20 cellular contexts compared by ENCODE assay signal in the genomic region with DNA sequence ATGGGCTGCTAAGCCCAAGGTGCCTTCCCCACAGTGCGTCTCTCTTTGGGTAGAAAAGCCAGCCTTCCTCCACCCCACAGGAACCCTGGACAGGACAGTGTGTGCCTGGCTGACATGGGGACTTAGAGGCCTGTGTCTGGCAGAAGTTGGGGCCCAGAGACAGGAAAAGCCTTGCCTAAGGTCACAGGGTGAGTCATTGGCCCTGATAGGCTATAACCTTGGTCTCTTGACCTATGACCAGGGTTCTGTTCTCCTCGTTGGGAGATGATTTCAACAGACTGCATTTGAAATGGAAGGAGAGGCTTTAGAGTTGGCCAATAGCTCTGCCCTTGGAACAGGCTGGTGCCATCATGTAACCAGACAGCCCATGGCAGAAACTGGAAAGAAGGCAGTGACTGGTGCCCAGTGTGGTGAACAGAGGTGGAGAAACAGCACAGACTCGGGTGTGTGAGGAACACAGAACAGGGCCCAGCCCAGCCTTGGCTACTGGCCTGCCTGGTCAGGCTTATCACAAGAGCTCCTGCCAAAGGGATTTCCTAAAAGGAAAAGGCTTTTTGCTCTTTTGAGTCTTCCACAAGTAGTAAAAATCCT.
DNase-seq lines count a peak whose midpoint lies in the region; ATAC-seq and TF ChIP-seq lines count a peak whose summit lies in the region.
"Had no signal": no experiment of that assay in that cellular context is flagged by ENCODE, and none has a peak within 500 bp of the region (broad histone marks: within the 10 kb centered on the region; RNA-seq: fewer than 3 reads in every experiment).

No MANE protein-coding gene starts in this region.

- H3K36me3 ChIP-seq in left lung: no peaks in the 10 kb centered on the region

- POLR2A ChIA-PET in T-cell (lab: Charles Lee): no interaction called here

- CTCF ChIA-PET in T-cell (lab: Charles Lee): no interaction called here

- H3K4me3 Mint-ChIP-seq in type B pancreatic cell: no peak overlapping the region
- H3K4me3 Mint-ChIP-seq in T-cell: no peak overlapping the region
- H3K4me3 Mint-ChIP-seq: GM23338, HFFc6 had no signal

- H3K27me3 Mint-ChIP-seq in type B pancreatic cell: peaks cover 21% of the 10 kb centered on the region
- H3K27me3 Mint-ChIP-seq in T-cell: peaks cover 2 to 3% of the 10 kb centered on the region in 2 donors

- no peak for TF ChIP-seq CTCF in NB4 (IDR thresholded peaks at IDR 0.05; ENCODE audit: low read depth, low read length)
- no peak for TF ChIP-seq CTCF in left lung (IDR thresholded peaks at IDR 0.05)
- no peak for TF ChIP-seq CTCF in type B pancreatic cell (conservative IDR thresholded peaks at IDR 0.05)

- H3K36me3 Mint-ChIP-seq in type B pancreatic cell: no peaks in the 10 kb centered on the region
- no peaks in the 10 kb centered on the region for H3K36me3 Mint-ChIP-seq in T-cell

- H3K27me3 ChIP-seq in left lung: no peaks in the 10 kb centered on the region

- H3K9me3 Mint-ChIP-seq in type B pancreatic cell: no peaks in the 10 kb centered on the region
- H3K9me3 Mint-ChIP-seq in T-cell: no peaks in the 10 kb centered on the region
- H3K9me3 Mint-ChIP-seq: GM23338, HFFc6 had no signal

- H3K27ac Mint-ChIP-seq in type B pancreatic cell (no peak overlapping the region), T-cell (no peak overlapping the region)
- H3K27ac Mint-ChIP-seq: GM23338, HFFc6 had no signal

- intact Hi-C loops in left lung (cut with DNase I) (no loop called here), sciatic nerve (cut with DNase I) (loop anchor here (10.0 kb wide), 1 partner anchor 140 kb away; no protein-coding TSS in a partner anchor)

- H3K27ac ChIP-seq in left lung: no peak overlapping the region
- H3K27ac ChIP-seq: C4-2B, KMS-11, RWPE1 had no signal

- ATAC-seq in left lung (peak; percentile 15), sciatic nerve (peak; percentile 65), T-cell (replicated peaks in 1 of 4) (no peak)
- ATAC-seq: GM12878, GM23338 had no signal

- H3K4me1 Mint-ChIP-seq in type B pancreatic cell (ENCODE audit: unreplicated experiment) (peaks cover 28% of the 10 kb centered on the region), T-cell (no peaks in the 10 kb centered on the region)

- no peaks in the 10 kb centered on the region for H3K4me1 ChIP-seq in left lung

- peak; percentile 36 for DNase-seq in ELF-1 (ENCODE audit: low read depth, low spot score)
- peak; percentile 7 for DNase-seq in NB4 (ENCODE audit: low read depth)
- no peak for DNase-seq in left lung
- no peak for DNase-seq in sciatic nerve (ENCODE audit: low spot score)
- DNase-seq in type B pancreatic cell (ENCODE audit: extremely low spot score, unreplicated experiment): no peak
- no peak for DNase-seq in T-cell
- DNase-seq in inferior parietal cortex (ENCODE audit: extremely low spot score): no peak
- DNase-seq in SW480 (ENCODE audit: low spot score): no peak
- DNase-seq: DND-41, GDM1, HFFc6, NCI-H1105 treated with DMSO at 0.1 percent for 48 hours, NCI-H187, NCI-H345, NCI-H526 treated with DMSO at 0.1 percent for 48 hours had no signal

- H3K4me3 ChIP-seq in NB4 (ENCODE audit: low read depth, low read length) (no peak overlapping the region), left lung (no peak overlapping the region)
- H3K4me3 ChIP-seq: GM12878, GM23338 had no signal

- no peaks in the 10 kb centered on the region for H3K9me3 ChIP-seq in left lung

- TF ChIP-seq POLR2A in NB4 (IDR thresholded peaks at IDR 0.05; ENCODE audit: extremely low read depth, insufficient read length): no peak

Comparison
In these comparisons a context has a peak if more than half of its experiments do, and no peak if none do; other contexts are left out.
1. DNase-seq: peak in ELF-1 (single experiment) and NB4 (single experiment); none in left lung (0 of 2), sciatic nerve (single experiment), type B pancreatic cell (single experiment), T-cell (0 of 34), inferior parietal cortex (single experiment) and SW480 (single experiment).
2. ATAC-seq: peak in left lung (single experiment) and sciatic nerve (single experiment); none in T-cell (0 of 4).